In the genomic region with DNA sequence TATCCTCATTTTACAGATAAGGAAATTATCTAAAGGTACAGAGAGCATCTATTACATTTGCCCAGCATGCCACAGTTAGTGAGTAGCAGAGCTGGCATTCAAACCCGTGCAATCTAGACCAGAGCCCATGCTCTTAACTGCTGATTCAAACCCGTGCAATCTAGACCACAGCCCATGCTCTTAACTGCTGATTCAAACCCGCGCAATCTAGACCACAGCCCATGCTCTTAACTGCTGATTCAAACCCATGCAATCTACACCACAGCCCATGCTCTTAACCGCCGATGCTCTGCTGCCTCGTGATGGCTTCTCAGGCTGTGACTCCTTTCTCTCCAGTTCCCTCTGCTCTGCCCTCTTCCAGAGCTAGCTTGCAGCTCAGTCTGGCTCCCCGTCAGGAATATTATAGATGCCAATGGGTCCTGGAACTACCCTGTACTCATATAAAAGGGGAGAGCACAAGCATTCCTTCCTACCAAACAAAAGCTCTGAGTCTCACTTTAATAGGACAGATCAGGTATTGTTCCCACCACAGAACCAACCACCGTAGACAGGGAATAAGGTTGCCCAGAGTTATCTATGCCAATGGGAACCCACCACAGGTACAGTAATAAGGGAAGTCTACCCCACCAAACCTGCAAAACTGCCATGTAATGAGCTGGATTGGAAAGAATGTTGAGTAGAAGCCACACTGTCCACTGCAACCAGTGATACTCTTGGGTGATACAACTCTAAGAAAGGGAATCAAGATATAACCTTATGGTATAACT, we compare ENCODE assay signal across 9 cellular contexts.
DNase-seq lines count a peak whose midpoint lies in the region; ATAC-seq, FAIRE-seq and TF ChIP-seq lines count a peak whose summit lies in the region.
"Had no signal": no experiment of that assay in that cellular context is flagged by ENCODE, and none has a peak within 500 bp of the region (broad histone marks: within the 10 kb centered on the region; RNA-seq: fewer than 3 reads in every experiment).

No MANE protein-coding gene starts in this region.

- dilution Hi-C loops in keratinocyte (cut with MboI; ENCODE audit: extremely low pct_ligation_motif_present, low sequenced_read_pairs) = no loop called here

- peaks cover 2% of the 10 kb centered on the region for H3K36me3 Mint-ChIP-seq in activated CD4-positive, alpha-beta memory T cell treated with anti-CD3 and anti-CD28 coated beads for 36 hours
- H3K36me3 Mint-ChIP-seq in CD8-positive, alpha-beta memory T cell = peaks cover 1 to 44% (median 6%) of the 10 kb centered on the region in 3 donors
- H3K36me3 Mint-ChIP-seq: IgD-negative memory B cell had no signal

- H3K9me1 ChIP-seq in keratinocyte (ENCODE audit: control insufficient read depth, extremely low read depth, insufficient read depth, low read length) = no peaks in the 10 kb centered on the region

- no peak overlapping the region for H3K27ac Mint-ChIP-seq in activated CD4-positive, alpha-beta memory T cell treated with anti-CD3 and anti-CD28 coated beads for 36 hours
- H3K27ac Mint-ChIP-seq in CD8-positive, alpha-beta memory T cell = peak overlapping the region in 2 of 8 donors; percentile 43 to 47
- H3K27ac Mint-ChIP-seq: IgD-negative memory B cell had no signal

- peaks cover 9% of the 10 kb centered on the region for H3K4me1 Mint-ChIP-seq in activated CD4-positive, alpha-beta memory T cell treated with anti-CD3 and anti-CD28 coated beads for 36 hours (ENCODE audit: low read depth)
- peaks cover 9 to 21% (median 19%) of the 10 kb centered on the region in 3 donors for H3K4me1 Mint-ChIP-seq in CD8-positive, alpha-beta memory T cell

- peaks cover 34% of the 10 kb centered on the region for H3K4me1 ChIP-seq in keratinocyte (ENCODE audit: control insufficient read depth, extremely low read depth, insufficient read depth, low read length)
- H3K4me1 ChIP-seq in CD8-positive, alpha-beta memory T cell (ENCODE audit: insufficient read depth, low read length) = no peaks in the 10 kb centered on the region

- H3K4me3 ChIP-seq in keratinocyte (ENCODE audit: control insufficient read depth in 2 of 3, extremely low read depth in 1 of 3, insufficient read depth in 2 of 3, low read depth in 1 of 3, low read length in 3 of 3) = no peak overlapping the region
- no peak overlapping the region for H3K4me3 ChIP-seq in CD8-positive, alpha-beta memory T cell (ENCODE audit: low read length)

- H3K27me3 ChIP-seq in keratinocyte (ENCODE audit: control insufficient read depth, extremely low read depth, insufficient read depth, low read length) = no peaks in the 10 kb centered on the region
- H3K27me3 ChIP-seq in CD8-positive, alpha-beta memory T cell (ENCODE audit: insufficient read depth, low read length, poor library complexity, severe bottlenecking) = no peaks in the 10 kb centered on the region

- H3K27ac ChIP-seq in keratinocyte (ENCODE audit: control insufficient read depth, insufficient read depth, low read length) = peak overlapping the region; percentile 90
- no peak overlapping the region for H3K27ac ChIP-seq in CD8-positive, alpha-beta memory T cell (ENCODE audit: low read depth, low read length)

- no peaks in the 10 kb centered on the region for H3K27me3 Mint-ChIP-seq in activated CD4-positive, alpha-beta memory T cell treated with anti-CD3 and anti-CD28 coated beads for 36 hours
- no peaks in the 10 kb centered on the region for H3K27me3 Mint-ChIP-seq in CD8-positive, alpha-beta memory T cell
- H3K27me3 Mint-ChIP-seq: IgD-negative memory B cell had no signal

- peak overlapping the region; percentile 3 for H2AFZ ChIP-seq in keratinocyte (ENCODE audit: control insufficient read depth, low read length)

- no peaks in the 10 kb centered on the region for H3K9me3 ChIP-seq in keratinocyte (ENCODE audit: control insufficient read depth, low read depth, low read length)
- H3K9me3 ChIP-seq in CD8-positive, alpha-beta memory T cell (ENCODE audit: low read length) = no peaks in the 10 kb centered on the region

- no peak for TF ChIP-seq POLR2A in GM18505 (IDR thresholded peaks at IDR 0.05; ENCODE audit: borderline replicate concordance, extremely low read depth, insufficient read depth, insufficient read length)

- intact Hi-C loops in activated CD4-positive, alpha-beta memory T cell treated with anti-CD3 and anti-CD28 coated beads for 36 hours (cut with micrococcal nuclease) = loop anchor here (1.0 to 2.0 kb wide), 3 partner anchors 48 to 96 kb away; no protein-coding TSS in a partner anchor

- no peaks in the 10 kb centered on the region for H3K79me2 ChIP-seq in keratinocyte (ENCODE audit: control insufficient read depth, insufficient read depth, low read length)

- peak in 1 of 3 experiments; percentile 41 for TF ChIP-seq CTCF in keratinocyte (optimal IDR thresholded peaks at IDR 0.05 in 1 of 3, IDR thresholded peaks at IDR 0.05 in 1 of 3, conservative IDR thresholded peaks at IDR 0.05 in 1 of 3; ENCODE audit: extremely low read depth in 1 of 3, insufficient read depth in 2 of 3, low read length in 3 of 3)

- CTCF ChIA-PET in activated CD4-positive, alpha-beta memory T cell treated with anti-CD3 and anti-CD28 coated beads for 36 hours (lab: Charles Lee) = interaction anchor here (0.6 kb wide), 1 partner anchor 698 kb away, joined by 3 read pairs; no protein-coding TSS in a partner anchor
- CTCF ChIA-PET in CD8-positive, alpha-beta memory T cell (lab: Charles Lee) = no interaction called here

- H4K20me1 ChIP-seq in keratinocyte (ENCODE audit: control insufficient read depth, extremely low read depth, insufficient read depth, low read length) = no peaks in the 10 kb centered on the region

- peaks cover 6% of the 10 kb centered on the region for H3K9me3 Mint-ChIP-seq in activated CD4-positive, alpha-beta memory T cell treated with anti-CD3 and anti-CD28 coated beads for 36 hours
- peaks cover 0 to 38% (median 2%) of the 10 kb centered on the region in 5 donors for H3K9me3 Mint-ChIP-seq in CD8-positive, alpha-beta memory T cell

- ATAC-seq in HG02885 (IDR thresholded peaks at IDR 0.05; ENCODE audit: poor library complexity, unreplicated experiment) (peak; percentile 80), HG02981 (IDR thresholded peaks at IDR 0.05; ENCODE audit: unreplicated experiment) (no peak), GM18505 (IDR thresholded peaks at IDR 0.05; ENCODE audit: unreplicated experiment) (no peak)

- H3K36me3 ChIP-seq in keratinocyte (ENCODE audit: control insufficient read depth in 2 of 2, extremely low read depth in 1 of 2, insufficient read depth in 2 of 2, low read length in 2 of 2) = no peaks in the 10 kb centered on the region
- no peaks in the 10 kb centered on the region for H3K36me3 ChIP-seq in CD8-positive, alpha-beta memory T cell (ENCODE audit: insufficient read depth, low read length)

- FAIRE-seq in keratinocyte (lab: Jason Lieb, UNC) = peak; percentile 99

- DNase-seq in Ammon's horn (ENCODE audit: low spot score) (peak; percentile 55), keratinocyte (ENCODE audit: low read depth, low spot score) (peak; percentile 95), NCI-H1092 treated with DMSO at 0.1 percent for 48 hours (lab: John Stamatoyannopoulos, UW) (no peak)
- peak; percentile 78 for DNase-seq in activated CD4-positive, alpha-beta memory T cell treated with anti-CD3 and anti-CD28 coated beads for 36 hours
- DNase-seq in CD8-positive, alpha-beta memory T cell = no peak

- H3K4me2 ChIP-seq in keratinocyte (ENCODE audit: control insufficient read depth, extremely low read depth, insufficient read depth, low read depth, low read length) = peak overlapping the region; percentile 33

- POLR2A ChIA-PET in activated CD4-positive, alpha-beta memory T cell treated with anti-CD3 and anti-CD28 coated beads for 36 hours (lab: Charles Lee) = no interaction called here
- POLR2A ChIA-PET in CD8-positive, alpha-beta memory T cell (lab: Charles Lee) = no interaction called here

- H3K4me3 Mint-ChIP-seq in activated CD4-positive, alpha-beta memory T cell treated with anti-CD3 and anti-CD28 coated beads for 36 hours = no peak overlapping the region
- peak overlapping the region in 1 of 7 donors; percentile 17 for H3K4me3 Mint-ChIP-seq in CD8-positive, alpha-beta memory T cell

- H3K9ac ChIP-seq in keratinocyte (ENCODE audit: control insufficient read depth, extremely low read depth, insufficient read depth, low read length) = peak overlapping the region; percentile 58

Comparison
In these comparisons a context has a peak if more than half of its experiments do, and no peak if none do; other contexts are left out.
1. DNase-seq: peak in Ammon's horn (single experiment), activated CD4-positive, alpha-beta memory T cell treated with anti-CD3 and anti-CD28 coated beads for 36 hours (single experiment) and keratinocyte (single experiment); none in NCI-H1092 treated with DMSO at 0.1 percent for 48 hours (single experiment) and CD8-positive, alpha-beta memory T cell (0 of 5).